29 cellular contexts compared by ENCODE assay signal in genomic region chr20:14193443-14193842, GRCh38.
"Had no signal": no experiment of that assay in that cellular context is flagged by ENCODE, and none has a peak within 500 bp of the region (broad histone marks: within the 10 kb centered on the region; RNA-seq: fewer than 3 reads in every experiment).

No MANE protein-coding gene starts in this region.

- H3K27ac Mint-ChIP-seq: activated CD4-positive, alpha-beta T cell treated with anti-CD3 and anti-CD28 coated beads, Interleukin-2, amount 10 ng/mL, durations not matched to agents 7 days and 5 days; activated CD8-positive, alpha-beta T cell treated with anti-CD3 and anti-CD28 coated beads, Interleukin-2, amount 10 ng/mL, durations not matched to agents 7 days and 5 days; activated naive CD8-positive, alpha-beta T cell; activated T-cell treated with anti-CD3 and anti-CD28 coated beads, Interleukin-2, amount 50 U/mL, for 72 hours; effector memory CD8-positive, alpha-beta T cell; natural killer cell had no signal

- H3K4me1 ChIP-seq: colonic mucosa, heart left ventricle, left lung, lower lobe of right lung, right atrium auricular region, spleen, testis, transverse colon had no signal

- ATAC-seq: activated CD8-positive, alpha-beta T cell treated with anti-CD3 and anti-CD28 coated beads, Interleukin-2, amount 10 ng/mL, durations not matched to agents 7 days and 5 days; activated T-cell treated with anti-CD3 and anti-CD28 coated beads, Interleukin-2, amount 50 U/mL, for 72 hours; effector memory CD8-positive, alpha-beta T cell; esophagus mucosa; heart left ventricle; left lung; lower lobe of right lung; natural killer cell had no signal

- H3K4me1 Mint-ChIP-seq: activated CD4-positive, alpha-beta T cell treated with anti-CD3 and anti-CD28 coated beads, Interleukin-2, amount 10 ng/mL, durations not matched to agents 7 days and 5 days; central memory CD8-positive, alpha-beta T cell; natural killer cell had no signal

- H3K36me3 ChIP-seq: colonic mucosa, heart left ventricle, left lung, lower lobe of right lung, right atrium auricular region, spleen, transverse colon had no signal

- H3K4me3 ChIP-seq: colonic mucosa, dorsolateral prefrontal cortex, heart left ventricle, left lung, lower lobe of right lung, right atrium auricular region, spleen, testis, transverse colon had no signal

- H3K9me3 ChIP-seq: colonic mucosa, heart left ventricle, left lung, lower lobe of right lung, right atrium auricular region, spleen, testis, transverse colon had no signal

- H3K4me3 Mint-ChIP-seq: activated CD4-positive, alpha-beta T cell treated with anti-CD3 and anti-CD28 coated beads, Interleukin-2, amount 10 ng/mL, durations not matched to agents 7 days and 5 days; activated CD8-positive, alpha-beta T cell treated with anti-CD3 and anti-CD28 coated beads, Interleukin-2, amount 10 ng/mL, durations not matched to agents 7 days and 5 days; activated naive CD8-positive, alpha-beta T cell; activated T-cell treated with anti-CD3 and anti-CD28 coated beads, Interleukin-2, amount 50 U/mL, for 72 hours; central memory CD8-positive, alpha-beta T cell; effector memory CD8-positive, alpha-beta T cell; natural killer cell had no signal

- H3K27me3 ChIP-seq: colonic mucosa, dorsolateral prefrontal cortex, foreskin keratinocyte, heart left ventricle, left lung, right atrium auricular region, spleen, testis, transverse colon had no signal

- H3K27me3 Mint-ChIP-seq: activated CD4-positive, alpha-beta T cell treated with anti-CD3 and anti-CD28 coated beads, Interleukin-2, amount 10 ng/mL, durations not matched to agents 7 days and 5 days; activated naive CD8-positive, alpha-beta T cell; central memory CD8-positive, alpha-beta T cell; effector memory CD8-positive, alpha-beta T cell had no signal

- H3K36me3 Mint-ChIP-seq: activated naive CD8-positive, alpha-beta T cell; natural killer cell had no signal

- H3K27ac ChIP-seq: colonic mucosa, foreskin keratinocyte, heart left ventricle, left lung, lower lobe of right lung, right atrium auricular region, spleen, testis, transverse colon had no signal

- DNase-seq: activated CD4-positive, alpha-beta T cell treated with anti-CD3 and anti-CD28 coated beads for 1 hour; activated CD4-positive, alpha-beta T cell treated with anti-CD3 and anti-CD28 coated beads, Interleukin-2, amount 10 ng/mL, durations not matched to agents 7 days and 5 days; activated CD8-positive, alpha-beta T cell treated with anti-CD3 and anti-CD28 coated beads, Interleukin-2, amount 10 ng/mL, durations not matched to agents 7 days and 5 days; activated naive CD4-positive, alpha-beta T cell treated with Interleukin-2 at 50 U/mL for 16 hours; activated T-cell treated with anti-CD3 and anti-CD28 coated beads for 4 hours; activated T-cell treated with anti-CD3 and anti-CD28 coated beads, Interleukin-2, amount 50 U/mL, for 72 hours; anterior cingulate cortex; colonic mucosa; dorsolateral prefrontal cortex; effector memory CD8-positive, alpha-beta T cell; foreskin keratinocyte; heart left ventricle; hypothalamus; left lung; lower lobe of right lung; mesenchymal stem cell; natural killer cell; spleen; stimulated activated naive CD4-positive, alpha-beta T cell treated with Interleukin-2 at 50 U/mL for 16 hours; T-helper 2 cell; testis; transverse colon had no signal

- FAIRE-seq: endothelial cell of umbilical vein, islet of Langerhans, urothelium cell line had no signal

- H3K9me3 Mint-ChIP-seq: activated CD4-positive, alpha-beta T cell treated with anti-CD3 and anti-CD28 coated beads, Interleukin-2, amount 10 ng/mL, durations not matched to agents 7 days and 5 days had no signal
